In genomic region chr14:74924061-74924460, GRCh38 we compare ENCODE assay signal across 30 cellular contexts. TPM values are rescaled to one million over a fixed set of nuclear protein-coding genes. Genes with fewer than 3 reads are reported as not detected.
A peak's percentile ranks its signal among the peaks of the same experiment; 100 is the strongest.
DNase-seq lines count a peak whose midpoint lies in the region; FAIRE-seq and TF ChIP-seq lines count a peak whose summit lies in the region.
"Had no signal": no experiment of that assay in that cellular context is flagged by ENCODE, and none has a peak within 500 bp of the region (broad histone marks: within the 10 kb centered on the region; RNA-seq: fewer than 3 reads in every experiment).

No MANE protein-coding gene starts in this region.

- H3K79me2 ChIP-seq in KMS-11 (ENCODE audit: insufficient read depth, low read depth) (no peaks in the 10 kb centered on the region), osteoblast (ENCODE audit: insufficient read depth, low read length) (no peaks in the 10 kb centered on the region)

- no peak overlapping the region for H3K27ac ChIP-seq in KMS-11
- H3K27ac ChIP-seq in kidney (ENCODE audit: low read depth in 2 of 2, low read length in 2 of 2), result no peak overlapping the region
- H3K27ac ChIP-seq in osteoblast (ENCODE audit: low read depth, low read length), result no peak overlapping the region
- H3K27ac ChIP-seq: uterus had no signal

- CTCF ChIA-PET in GM10248 (lab: Yijun Ruan, JAX), result interaction anchor here (1.2 to 8.4 kb wide), 6 partner anchors 14 to 164 kb away, joined by 3 to 81 read pairs (median 6); no protein-coding TSS in a partner anchor

- peak overlapping the region; percentile 61; the same call in 1 of the 2 replicates for H2AFZ ChIP-seq in KMS-11 (ENCODE audit: low read depth)
- no peak overlapping the region for H2AFZ ChIP-seq in osteoblast (ENCODE audit: low read length)

- peak; percentile 45 for DNase-seq in activated effector memory CD4-positive, alpha-beta T cell treated with anti-CD3 and anti-CD28 coated beads, Interleukin-2, amount 50 U/mL, for 16 hours
- no peak for DNase-seq in activated effector memory CD4-positive, alpha-beta T cell treated with Interleukin-2 at 50 U/mL for 16 hours
- DNase-seq in kidney (peak; percentile 39), osteoblast (ENCODE audit: insufficient read length, low spot score, missing footprints) (peak; percentile 37), T-helper 9 cell (no peak), GM10248 (ENCODE audit: extremely low spot score) (no peak), RPMI8226 (no peak)
- DNase-seq: activated CD4-positive, alpha-beta T cell treated with anti-CD3 and anti-CD28 coated beads, Interleukin-2, amount 50 U/mL, for 4 hours; activated CD8-positive, alpha-beta memory T cell treated with anti-CD3 and anti-CD28 coated beads, Interleukin-2, amount 50 U/mL, for 48 hours; activated naive CD4-positive, alpha-beta T cell treated with anti-CD3 and anti-CD28 coated beads, Interleukin-2, amount 50 U/mL, for 16 hours; H9; head of caudate nucleus; kidney glomerular epithelial cell; MM.1S; NCI-H1436 treated with DMSO at 0.1 percent for 48 hours; NCI-H446 treated with DMSO at 0.1 percent for 48 hours; retina; SK-N-SH; stimulated activated CD4-positive, alpha-beta T cell treated with anti-CD3 and anti-CD28 coated beads, Interleukin-2, amount 100 ng/mL, for 48 hours; T1000; uterus had no signal

- H3K4me3 ChIP-seq in KMS-11 (IDR thresholded peaks at IDR 0.05; ENCODE audit: insufficient read depth, low read depth, low read length) (no peak overlapping the region), kidney (ENCODE audit: low read length in 2 of 2) (no peak overlapping the region), osteoblast (ENCODE audit: insufficient read depth, low read length) (no peak overlapping the region)
- H3K4me3 ChIP-seq: smooth muscle cell, uterus had no signal

- FAIRE-seq in kidney (lab: Jason Lieb, UNC), result no peak
- FAIRE-seq: GM12892 had no signal

- H3K36me3 ChIP-seq in KMS-11 (ENCODE audit: insufficient read depth), result no peaks in the 10 kb centered on the region
- H3K36me3 ChIP-seq in kidney (ENCODE audit: control insufficient read depth in 1 of 2, insufficient read depth in 2 of 2, low read length in 2 of 2), result no peaks in the 10 kb centered on the region
- H3K36me3 ChIP-seq in osteoblast (ENCODE audit: insufficient read depth, low read length), result no peaks in the 10 kb centered on the region
- H3K36me3 ChIP-seq: uterus had no signal

- H4K20me1 ChIP-seq in KMS-11 (ENCODE audit: insufficient read depth) (no peaks in the 10 kb centered on the region), osteoblast (ENCODE audit: insufficient read depth, low read length) (no peaks in the 10 kb centered on the region)

- H3K4me2 ChIP-seq in KMS-11 (no peak overlapping the region), osteoblast (ENCODE audit: insufficient read depth, low read length) (no peak overlapping the region)
- H3K4me2 ChIP-seq: SK-N-SH, smooth muscle cell had no signal

- H3K9me3 ChIP-seq in kidney (ENCODE audit: control insufficient read depth in 1 of 2, low read length in 2 of 2) (no peaks in the 10 kb centered on the region), osteoblast (ENCODE audit: low read depth, low read length) (no peaks in the 10 kb centered on the region)
- H3K9me3 ChIP-seq: SK-N-SH, uterus had no signal

- H3K4me1 ChIP-seq in KMS-11 (ENCODE audit: low read depth, poor library complexity, severe bottlenecking) (no peaks in the 10 kb centered on the region), kidney (ENCODE audit: control insufficient read depth in 1 of 2, insufficient read depth in 1 of 2, low read depth in 1 of 2, low read length in 2 of 2) (peaks cover 0 to 8% of the 10 kb centered on the region in 2 donors), osteoblast (ENCODE audit: insufficient read depth, low read length) (peaks cover 11% of the 10 kb centered on the region)
- H3K4me1 ChIP-seq: uterus had no signal

- POLR2A ChIA-PET in GM10248 (lab: Yijun Ruan, JAX), result no interaction called here

- H3K27me3 ChIP-seq in KMS-11 (ENCODE audit: insufficient read depth, low read depth) (no peaks in the 10 kb centered on the region), osteoblast (ENCODE audit: insufficient read depth, low read length) (no peaks in the 10 kb centered on the region)
- H3K27me3 ChIP-seq: uterus had no signal

- no peak for TF ChIP-seq CTCF in KMS-11 (conservative IDR thresholded peaks at IDR 0.05; ENCODE audit: low read depth, low read length)
- no peak for TF ChIP-seq CTCF in kidney (IDR thresholded peaks at IDR 0.05; ENCODE audit: borderline replicate concordance, extremely low read depth, insufficient read depth)
- TF ChIP-seq CTCF in osteoblast (IDR thresholded peaks at IDR 0.05; ENCODE audit: extremely low read depth, low read depth, low read length), result no peak
- TF ChIP-seq CTCF in GM10248 (IDR thresholded peaks at IDR 0.05; ENCODE audit: control extremely low read depth, extremely low read depth, low read depth, missing control alignments), result no peak

- intact Hi-C loops in kidney (cut with DNase I), result no loop called here

- H3K9ac ChIP-seq in KMS-11, result no peak overlapping the region
- H3K9ac ChIP-seq in kidney (ENCODE audit: low read length in 2 of 2), result no peak overlapping the region
- H3K9ac ChIP-seq: SK-N-SH had no signal

RNA-seq across cellular contexts. Expression of gene RPS6KL1, which starts 1.0 kb away (rescaled TPM):
- total RNA-seq in kidney (7.9 TPM), osteoblast (0.29 and 0.36 TPM in 2 replicates)
- 3.7 TPM for polyA plus RNA-seq in kidney (ENCODE audit: insufficient read depth, low read depth, low replicate concordance)
- total RNA-seq: smooth muscle cell had no signal
- polyA plus RNA-seq: smooth muscle cell had no signal

RNA-seq across cellular contexts. Expression of gene PGF, which starts 31.3 kb away (rescaled TPM):
- total RNA-seq in kidney, result 9.3 TPM
- polyA plus RNA-seq in kidney (ENCODE audit: insufficient read depth, low read depth, low replicate concordance), result 12.1 TPM
- 16.3 and 24.5 TPM in 2 replicates for total RNA-seq in osteoblast

RNA-seq across cellular contexts. Expression of gene DLST, which starts 42.3 kb away (rescaled TPM):
- total RNA-seq in kidney, result 98.6 TPM
- polyA plus RNA-seq in kidney (ENCODE audit: insufficient read depth, low read depth, low replicate concordance), result 112 TPM
- total RNA-seq in osteoblast, result 69.8 and 72.5 TPM in 2 replicates

RNA-seq across cellular contexts. Expression of gene PROX2, which starts 48.1 kb away (rescaled TPM):
- not detected for total RNA-seq in kidney
- not detected for polyA plus RNA-seq in kidney (ENCODE audit: insufficient read depth, low read depth, low replicate concordance)
- not detected in 2 replicates for total RNA-seq in osteoblast
- total RNA-seq: chondrocyte, Daoy, H9, lung microvascular endothelial cell, osteocyte, smooth muscle cell, temporal lobe, uterus had no signal
- polyA plus RNA-seq: BJ, SK-N-SH had no signal

Comparison
In these comparisons a context has a peak if more than half of its experiments do, and no peak if none do; other contexts are left out.
1. DNase-seq: peak in activated effector memory CD4-positive, alpha-beta T cell treated with anti-CD3 and anti-CD28 coated beads, Interleukin-2, amount 50 U/mL, for 16 hours (single experiment), kidney (single experiment) and osteoblast (single experiment); none in activated effector memory CD4-positive, alpha-beta T cell treated with Interleukin-2 at 50 U/mL for 16 hours (single experiment), T-helper 9 cell (single experiment), GM10248 (single experiment) and RPMI8226 (single experiment).